ENCODE assay signal across 7 cellular contexts in genomic region chr6:2988426-2989331, GRCh38. TPM values are rescaled to one million over a fixed set of nuclear protein-coding genes. Genes with fewer than 3 reads are reported as not detected.
DNase-seq lines count a peak whose midpoint lies in the region; ATAC-seq and TF ChIP-seq lines count a peak whose summit lies in the region.

No MANE protein-coding gene starts in this region.

- 0 to 1% methylated on average over 24 to 56 of the region's 64 CpGs for WGBS in body of pancreas, 2 donors
- WGBS in iPS DF 6.9 (ENCODE audit: insufficient coverage, insufficient read length) = no CpG with 5 or more reads among the region's 64 CpGs
- 0% methylated on average over 64 of the region's 64 CpGs for WGBS in sigmoid colon, 2 donors

- intact Hi-C loops in body of pancreas (cut with DNase I) (no loop called here), sigmoid colon (cut with DNase I) (loop anchor here (1.0 to 5.0 kb wide), 5 partner anchors 16 to 221 kb away; partner anchors contain the start of gene WRNIP1)

- H3K27me3 ChIP-seq in body of pancreas = no peaks in the 10 kb centered on the region
- H3K27me3 ChIP-seq in iPS DF 6.9 (ENCODE audit: control insufficient read depth, insufficient read depth, low read length) = no peaks in the 10 kb centered on the region
- H3K27me3 ChIP-seq in sigmoid colon = no peaks in the 10 kb centered on the region

- TF ChIP-seq EP300 in sigmoid colon (IDR thresholded peaks at IDR 0.05) = peak in 1 of 4 donors; percentile 2

- H3K4me1 ChIP-seq in body of pancreas (peaks cover 17% of the 10 kb centered on the region), iPS DF 6.9 (ENCODE audit: control insufficient read depth, insufficient read depth, low read length) (peaks cover 8% of the 10 kb centered on the region; the same call in 1 of the 2 replicates), sigmoid colon (peaks cover 0 to 33% (median 29%) of the 10 kb centered on the region in 4 donors)

- H3K4me3 ChIP-seq in body of pancreas (peak overlapping the region; percentile 51 to 79), iPS DF 6.9 (ENCODE audit: low read length) (peak overlapping the region; percentile 52; the same call in 1 of the 2 replicates), sigmoid colon (peak overlapping the region; percentile 69 to 90 (median 86))

- H3K27ac ChIP-seq in body of pancreas = peak overlapping the region; percentile 92 to 96 (median 94)
- peak overlapping the region; percentile 78 for H3K27ac ChIP-seq in iPS DF 6.9 (ENCODE audit: low read length)
- peak overlapping the region; percentile 95 to 98 (median 96) for H3K27ac ChIP-seq in sigmoid colon

- TF ChIP-seq CTCF in body of pancreas (IDR thresholded peaks at IDR 0.05) = peak; percentile 80 to 98 (median 89)
- TF ChIP-seq CTCF in sigmoid colon (IDR thresholded peaks at IDR 0.05) = peak; percentile 81 to 97 (median 93)

- DNase-seq in NCI-H187 treated with DMSO at 0.1 percent for 48 hours (lab: John Stamatoyannopoulos, UW) = peak; percentile 28
- peak; percentile 84 for DNase-seq in T1000 (lab: John Stamatoyannopoulos, UW)
- peak; percentile 85 to 91 (median 90) for DNase-seq in body of pancreas
- peak; percentile 64 for DNase-seq in iPS DF 6.9 (ENCODE audit: low read depth, low spot score)
- DNase-seq in sigmoid colon = peak; percentile 95

- H3K9me3 ChIP-seq in body of pancreas (no peaks in the 10 kb centered on the region), iPS DF 6.9 (ENCODE audit: control insufficient read depth, insufficient read depth, low read length) (no peaks in the 10 kb centered on the region), sigmoid colon (no peaks in the 10 kb centered on the region)

- no peaks in the 10 kb centered on the region for H3K36me3 ChIP-seq in body of pancreas (replicated peaks in 1 of 2; ENCODE audit: insufficient read depth in 1 of 2, low read depth in 2 of 2)
- H3K36me3 ChIP-seq in iPS DF 6.9 (ENCODE audit: control insufficient read depth, insufficient read depth, low read length) = no peaks in the 10 kb centered on the region
- no peaks in the 10 kb centered on the region for H3K36me3 ChIP-seq in sigmoid colon

- ATAC-seq in GM18499 (IDR thresholded peaks at IDR 0.05; ENCODE audit: insufficient read depth, unreplicated experiment) (peak; percentile 13), HG02943 (IDR thresholded peaks at IDR 0.05; ENCODE audit: low read depth, unreplicated experiment) (peak; percentile 54), body of pancreas (peak; percentile 79)

- TF ChIP-seq POLR2A in body of pancreas (IDR thresholded peaks at IDR 0.05) = peak; percentile 56 to 83 (median 82)
- TF ChIP-seq POLR2A in sigmoid colon (IDR thresholded peaks at IDR 0.05) = peak in 1 of 2 donors; percentile 56

RNA-seq across cellular contexts. Expression of gene NQO2, which starts 11.0 kb away (rescaled TPM):
- 10 to 100 TPM in 1 of 2 donors, 1 to 10 TPM in 1; 7.3 to 17.1 TPM for total RNA-seq in body of pancreas
- 10 to 100 TPM; 14.7 to 33.2 (median 24.0) TPM for total RNA-seq in sigmoid colon
- 10 to 100 TPM; 12.5 to 18.0 (median 16.1) TPM for polyA plus RNA-seq in sigmoid colon

RNA-seq across cellular contexts. Expression of gene SERPINB6, which starts 17.3 kb away (rescaled TPM):
- total RNA-seq in body of pancreas = 100 to 1,000 TPM; 113 to 147 TPM
- total RNA-seq in sigmoid colon = 100 to 1,000 TPM; 150 to 207 (median 174) TPM
- polyA plus RNA-seq in sigmoid colon = 100 to 1,000 TPM; 152 to 194 (median 178) TPM

Comparison
In these comparisons a context has a peak if more than half of its experiments do, and no peak if none do; other contexts are left out.
1. Peak in every context shown above with its lines: DNase-seq, ATAC-seq, H3K4me3 ChIP-seq and H3K27ac ChIP-seq.
2. ATAC-seq: peak in every context shown above with its lines; median percentile 79 in body of pancreas; 54 in HG02943; 13 in GM18499.
3. DNase-seq: peak in every context shown above with its lines; median percentile 95 in sigmoid colon; 90 in body of pancreas; 84 in T1000; 64 in iPS DF 6.9; 28 in NCI-H187 treated with DMSO at 0.1 percent for 48 hours.